Comparison of ENCODE assay signal across 11 cellular contexts in genomic region chr5:113806823-113807222, GRCh38.
DNase-seq lines count a peak whose midpoint lies in the region; ATAC-seq and TF ChIP-seq lines count a peak whose summit lies in the region.
"Had no signal": no experiment of that assay in that cellular context is flagged by ENCODE, and none has a peak within 500 bp of the region (broad histone marks: within the 10 kb centered on the region; RNA-seq: fewer than 3 reads in every experiment).

No MANE protein-coding gene starts in this region.

- peaks cover 39% of the 10 kb centered on the region for H3K4me1 Mint-ChIP-seq in nephron progenitor cell
- H3K4me1 Mint-ChIP-seq in stimulated activated naive B cell treated with anti-CD40 and anti-IgM and Interleukin-4, amounts not matched to agents 10 μg/mL and 1 μg/mL and 100 μg/mL, for 72 hours: no peaks in the 10 kb centered on the region
- peaks cover 2% of the 10 kb centered on the region for H3K4me1 Mint-ChIP-seq in activated T-helper 2 cell treated with anti-CD3 and anti-CD28 coated beads, Interferon-gamma antibody, Interleukin-2, Interleukin-4, amounts not matched to agents 10 μg/mL and 5 μg/mL and 100 μg/mL, durations not matched to agents 14 hours and 24 hours and 36 hours (ENCODE audit: low read depth)

- no peaks in the 10 kb centered on the region for H3K36me3 Mint-ChIP-seq in nephron progenitor cell (ENCODE audit: low read depth)
- no peaks in the 10 kb centered on the region for H3K36me3 Mint-ChIP-seq in stimulated activated naive B cell treated with anti-CD40 and anti-IgM and Interleukin-4, amounts not matched to agents 10 μg/mL and 1 μg/mL and 100 μg/mL, for 72 hours
- no peaks in the 10 kb centered on the region for H3K36me3 Mint-ChIP-seq in activated T-helper 2 cell treated with anti-CD3 and anti-CD28 coated beads, Interferon-gamma antibody, Interleukin-2, Interleukin-4, amounts not matched to agents 10 μg/mL and 5 μg/mL and 100 μg/mL, durations not matched to agents 14 hours and 24 hours and 36 hours (ENCODE audit: low read depth)
- H3K36me3 Mint-ChIP-seq: activated CD4-positive, alpha-beta memory T cell treated with anti-CD3 and anti-CD28 coated beads for 36 hours had no signal

- DNase-seq in AG10803 (ENCODE audit: low read depth) (peak; percentile 52), OCI-M1 (lab: John Stamatoyannopoulos, UW) (peak; percentile 0), fibroblast of the aortic adventitia (ENCODE audit: low read depth) (peak; percentile 1), nephron progenitor cell (peak; percentile 19), T1000 (lab: John Stamatoyannopoulos, UW) (no peak)
- DNase-seq in activated CD4-positive, alpha-beta T cell treated with anti-CD3 and anti-CD28 coated beads, Interleukin-2, amount 50 U/mL, for 1 hour: no peak
- no peak for DNase-seq in stimulated activated naive B cell treated with anti-CD40 and anti-IgM and Interleukin-4, amounts not matched to agents 10 μg/mL and 1 μg/mL and 100 μg/mL, for 72 hours
- no peak for DNase-seq in activated T-helper 2 cell treated with anti-CD3 and anti-CD28 coated beads, Interferon-gamma antibody, Interleukin-2, Interleukin-4, amounts not matched to agents 10 μg/mL and 5 μg/mL and 100 μg/mL, durations not matched to agents 14 hours and 24 hours and 36 hours (ENCODE audit: low spot score)
- DNase-seq: activated CD4-positive, alpha-beta memory T cell treated with anti-CD3 and anti-CD28 coated beads for 36 hours; BE2C; MG63 had no signal

- intact Hi-C loops in activated T-helper 2 cell treated with anti-CD3 and anti-CD28 coated beads, Interferon-gamma antibody, Interleukin-2, Interleukin-4, amounts not matched to agents 10 μg/mL and 5 μg/mL and 100 μg/mL, durations not matched to agents 14 hours and 24 hours and 36 hours (cut with micrococcal nuclease): no loop called here

- peak overlapping the region; percentile 39 for H3K4me3 ChIP-seq in AG10803 (ENCODE audit: low read length)
- no peak overlapping the region for H3K4me3 ChIP-seq in fibroblast of the aortic adventitia (ENCODE audit: low read depth, low read length)
- H3K4me3 ChIP-seq: MG63 had no signal

- no peak overlapping the region for H3K4me3 Mint-ChIP-seq in nephron progenitor cell
- no peak overlapping the region for H3K4me3 Mint-ChIP-seq in stimulated activated naive B cell treated with anti-CD40 and anti-IgM and Interleukin-4, amounts not matched to agents 10 μg/mL and 1 μg/mL and 100 μg/mL, for 72 hours
- H3K4me3 Mint-ChIP-seq in activated T-helper 2 cell treated with anti-CD3 and anti-CD28 coated beads, Interferon-gamma antibody, Interleukin-2, Interleukin-4, amounts not matched to agents 10 μg/mL and 5 μg/mL and 100 μg/mL, durations not matched to agents 14 hours and 24 hours and 36 hours (ENCODE audit: low read depth): no peak overlapping the region
- H3K4me3 Mint-ChIP-seq: activated CD4-positive, alpha-beta memory T cell treated with anti-CD3 and anti-CD28 coated beads for 36 hours had no signal

- H3K27ac Mint-ChIP-seq in nephron progenitor cell: peak overlapping the region; percentile 76
- no peak overlapping the region for H3K27ac Mint-ChIP-seq in stimulated activated naive B cell treated with anti-CD40 and anti-IgM and Interleukin-4, amounts not matched to agents 10 μg/mL and 1 μg/mL and 100 μg/mL, for 72 hours
- no peak overlapping the region for H3K27ac Mint-ChIP-seq in activated T-helper 2 cell treated with anti-CD3 and anti-CD28 coated beads, Interferon-gamma antibody, Interleukin-2, Interleukin-4, amounts not matched to agents 10 μg/mL and 5 μg/mL and 100 μg/mL, durations not matched to agents 14 hours and 24 hours and 36 hours
- H3K27ac Mint-ChIP-seq: activated CD4-positive, alpha-beta memory T cell treated with anti-CD3 and anti-CD28 coated beads for 36 hours had no signal

- ATAC-seq in stimulated activated naive B cell treated with anti-CD40 and anti-IgM and Interleukin-4, amounts not matched to agents 10 μg/mL and 1 μg/mL and 100 μg/mL, for 72 hours (replicated peaks): no peak

- H3K27me3 Mint-ChIP-seq in nephron progenitor cell (ENCODE audit: low read depth, poor library complexity): no peaks in the 10 kb centered on the region
- peaks cover 0 to 3% of the 10 kb centered on the region in 2 donors for H3K27me3 Mint-ChIP-seq in stimulated activated naive B cell treated with anti-CD40 and anti-IgM and Interleukin-4, amounts not matched to agents 10 μg/mL and 1 μg/mL and 100 μg/mL, for 72 hours
- no peaks in the 10 kb centered on the region for H3K27me3 Mint-ChIP-seq in activated T-helper 2 cell treated with anti-CD3 and anti-CD28 coated beads, Interferon-gamma antibody, Interleukin-2, Interleukin-4, amounts not matched to agents 10 μg/mL and 5 μg/mL and 100 μg/mL, durations not matched to agents 14 hours and 24 hours and 36 hours (ENCODE audit: low read depth)
- H3K27me3 Mint-ChIP-seq: activated CD4-positive, alpha-beta memory T cell treated with anti-CD3 and anti-CD28 coated beads for 36 hours had no signal

- H3K9me3 Mint-ChIP-seq in nephron progenitor cell: no peaks in the 10 kb centered on the region
- peaks cover 13 to 14% of the 10 kb centered on the region in 2 donors for H3K9me3 Mint-ChIP-seq in stimulated activated naive B cell treated with anti-CD40 and anti-IgM and Interleukin-4, amounts not matched to agents 10 μg/mL and 1 μg/mL and 100 μg/mL, for 72 hours
- H3K9me3 Mint-ChIP-seq in activated T-helper 2 cell treated with anti-CD3 and anti-CD28 coated beads, Interferon-gamma antibody, Interleukin-2, Interleukin-4, amounts not matched to agents 10 μg/mL and 5 μg/mL and 100 μg/mL, durations not matched to agents 14 hours and 24 hours and 36 hours: no peaks in the 10 kb centered on the region

- TF ChIP-seq CTCF in AG10803 (conservative IDR thresholded peaks at IDR 0.05; ENCODE audit: low read length) (no peak), fibroblast of the aortic adventitia (IDR thresholded peaks at IDR 0.05; ENCODE audit: insufficient read depth, low read length) (no peak), nephron progenitor cell (IDR thresholded peaks at IDR 0.05) (no peak)

Comparison
In these comparisons a context has a peak if more than half of its experiments do, and no peak if none do; other contexts are left out.
1. DNase-seq: peak in AG10803 (single experiment), OCI-M1 (single experiment), fibroblast of the aortic adventitia (single experiment) and nephron progenitor cell (single experiment); none in T1000 (single experiment), activated CD4-positive, alpha-beta T cell treated with anti-CD3 and anti-CD28 coated beads, Interleukin-2, amount 50 U/mL, for 1 hour (single experiment), stimulated activated naive B cell treated with anti-CD40 and anti-IgM and Interleukin-4, amounts not matched to agents 10 μg/mL and 1 μg/mL and 100 μg/mL, for 72 hours (single experiment) and activated T-helper 2 cell treated with anti-CD3 and anti-CD28 coated beads, Interferon-gamma antibody, Interleukin-2, Interleukin-4, amounts not matched to agents 10 μg/mL and 5 μg/mL and 100 μg/mL, durations not matched to agents 14 hours and 24 hours and 36 hours (single experiment).